Comparison of ENCODE assay signal across 13 cellular contexts in the genomic region with DNA sequence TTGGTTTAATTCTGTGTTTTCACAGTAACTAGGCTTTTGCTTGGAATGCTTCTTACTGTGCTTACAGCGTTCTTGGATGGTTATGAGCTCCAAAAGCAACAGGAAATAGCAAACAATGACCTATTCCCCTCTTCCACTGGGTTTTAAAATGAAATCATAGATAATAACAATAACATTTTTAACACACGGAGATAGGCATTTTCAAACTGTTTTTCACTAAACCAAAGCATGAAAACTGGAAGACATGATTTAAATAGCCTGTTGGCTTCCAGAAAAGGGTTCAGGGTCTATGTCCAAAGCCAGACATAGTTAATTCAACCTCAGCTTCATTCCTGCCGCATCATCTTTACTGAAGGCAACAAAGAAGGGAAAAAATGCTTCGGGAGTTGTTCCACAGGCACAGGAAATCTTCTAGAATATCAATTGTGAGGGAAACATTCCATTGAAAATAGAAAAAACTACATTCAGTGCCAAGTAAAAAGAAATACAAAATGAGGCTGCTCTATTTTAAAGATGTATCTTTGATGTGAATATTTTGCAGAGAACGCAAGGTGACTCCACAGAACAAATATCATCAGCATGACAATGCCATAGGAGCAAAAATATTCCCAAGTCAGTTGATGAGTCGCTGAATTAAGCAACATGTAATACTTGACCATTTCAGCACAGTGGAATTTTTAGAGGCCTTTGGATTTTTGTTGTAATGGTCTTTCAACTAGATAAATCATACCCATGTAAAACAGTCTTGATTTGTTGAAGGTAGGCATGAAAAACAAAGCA.
DNase-seq lines count a peak whose midpoint lies in the region; FAIRE-seq and TF ChIP-seq lines count a peak whose summit lies in the region.
"Had no signal": no experiment of that assay in that cellular context is flagged by ENCODE, and none has a peak within 500 bp of the region (broad histone marks: within the 10 kb centered on the region; RNA-seq: fewer than 3 reads in every experiment).

No MANE protein-coding gene starts in this region.

- 66 to 79% (median 69%) methylated on average over 6 of the region's 6 CpGs for WGBS in stomach, 5 donors

- H3K4me3 ChIP-seq in bronchial epithelial cell (ENCODE audit: low read depth, low read length), result no peak overlapping the region
- H3K4me3 ChIP-seq in kidney epithelial cell (ENCODE audit: low read depth, low read length), result no peak overlapping the region
- H3K4me3 ChIP-seq in stomach, result no peak overlapping the region

- H3K27me3 Mint-ChIP-seq in progenitor cell of endocrine pancreas, result no peaks in the 10 kb centered on the region
- H3K27me3 Mint-ChIP-seq: type B pancreatic cell had no signal

- no peak overlapping the region for H3K27ac Mint-ChIP-seq in progenitor cell of endocrine pancreas
- H3K27ac Mint-ChIP-seq: type B pancreatic cell had no signal

- no peak overlapping the region for H3K4me3 Mint-ChIP-seq in progenitor cell of endocrine pancreas (ENCODE audit: low read depth)
- H3K4me3 Mint-ChIP-seq: type B pancreatic cell had no signal

- no peaks in the 10 kb centered on the region for H3K9me3 ChIP-seq in stomach

- no peak for TF ChIP-seq EP300 in stomach (IDR thresholded peaks at IDR 0.05)

- peaks cover 24% of the 10 kb centered on the region for H3K36me3 Mint-ChIP-seq in progenitor cell of endocrine pancreas (ENCODE audit: insufficient read depth)

- no peaks in the 10 kb centered on the region for H3K36me3 ChIP-seq in bronchial epithelial cell (ENCODE audit: control insufficient read depth, insufficient read depth, low read length)
- no peaks in the 10 kb centered on the region for H3K36me3 ChIP-seq in kidney epithelial cell (ENCODE audit: control insufficient read depth, insufficient read depth, low read length)
- H3K36me3 ChIP-seq in stomach, result peaks cover 30 to 82% (median 49%) of the 10 kb centered on the region in 4 donors

- H3K27ac ChIP-seq in stomach, result peak overlapping the region in 4 of 5 donors; percentile 42 to 83 (median 62)

- peak; percentile 74 for DNase-seq in HCEC 1CT
- DNase-seq in bronchial epithelial cell (ENCODE audit: low read depth), result peak; percentile 80
- peak; percentile 37 for DNase-seq in kidney epithelial cell (ENCODE audit: low read depth)
- DNase-seq in stomach, result no peak
- DNase-seq in SHP77 treated with DMSO at 0.1 percent for 48 hours (lab: John Stamatoyannopoulos, UW), result no peak
- DNase-seq in NCI-H345 treated with DMSO at 0.1 percent for 48 hours (lab: John Stamatoyannopoulos, UW; ENCODE audit: unreplicated experiment), result no peak
- no peak for DNase-seq in progenitor cell of endocrine pancreas (ENCODE audit: low spot score, unreplicated experiment)
- DNase-seq in NCI-H774 (lab: John Stamatoyannopoulos, UW), result no peak
- DNase-seq: central memory CD4-positive, alpha-beta T cell; DMS53; SHP77 had no signal

- FAIRE-seq in bronchial epithelial cell (lab: Jason Lieb, UNC), result no peak
- FAIRE-seq: islet of Langerhans had no signal

- no peaks in the 10 kb centered on the region for H3K27me3 ChIP-seq in bronchial epithelial cell (ENCODE audit: control insufficient read depth, insufficient read depth, low read length)
- H3K27me3 ChIP-seq in kidney epithelial cell (ENCODE audit: control insufficient read depth, insufficient read depth, low read length), result no peaks in the 10 kb centered on the region
- no peaks in the 10 kb centered on the region for H3K27me3 ChIP-seq in stomach

- no peak for TF ChIP-seq CTCF in bronchial epithelial cell (IDR thresholded peaks at IDR 0.05; ENCODE audit: insufficient read depth, low read length, severe bottlenecking)
- TF ChIP-seq CTCF in kidney epithelial cell (IDR thresholded peaks at IDR 0.05; ENCODE audit: insufficient read depth, low read length, poor library complexity, severe bottlenecking), result no peak
- TF ChIP-seq CTCF in stomach (IDR thresholded peaks at IDR 0.05), result no peak
- no peak for TF ChIP-seq CTCF in progenitor cell of endocrine pancreas (IDR thresholded peaks at IDR 0.05; ENCODE audit: unreplicated experiment)

- no peak for TF ChIP-seq POLR2A in stomach (IDR thresholded peaks at IDR 0.05)

- H3K9me3 Mint-ChIP-seq in progenitor cell of endocrine pancreas (ENCODE audit: low read depth), result peaks cover 14% of the 10 kb centered on the region

- H3K4me1 Mint-ChIP-seq in progenitor cell of endocrine pancreas (ENCODE audit: low read depth), result peaks cover 4% of the 10 kb centered on the region

- H3K4me1 ChIP-seq in stomach, result peaks cover 0 to 18% (median 6%) of the 10 kb centered on the region in 4 donors

- intact Hi-C loops in stomach (cut with DNase I; ENCODE audit: low total_unique reads), result no loop called here

Comparison
In these comparisons a context has a peak if more than half of its experiments do, and no peak if none do; other contexts are left out.
1. DNase-seq: peak in HCEC 1CT (single experiment), bronchial epithelial cell (single experiment) and kidney epithelial cell (single experiment); none in stomach (single experiment), SHP77 treated with DMSO at 0.1 percent for 48 hours (single experiment), NCI-H345 treated with DMSO at 0.1 percent for 48 hours (single experiment), progenitor cell of endocrine pancreas (single experiment) and NCI-H774 (single experiment).